In the genomic region with DNA sequence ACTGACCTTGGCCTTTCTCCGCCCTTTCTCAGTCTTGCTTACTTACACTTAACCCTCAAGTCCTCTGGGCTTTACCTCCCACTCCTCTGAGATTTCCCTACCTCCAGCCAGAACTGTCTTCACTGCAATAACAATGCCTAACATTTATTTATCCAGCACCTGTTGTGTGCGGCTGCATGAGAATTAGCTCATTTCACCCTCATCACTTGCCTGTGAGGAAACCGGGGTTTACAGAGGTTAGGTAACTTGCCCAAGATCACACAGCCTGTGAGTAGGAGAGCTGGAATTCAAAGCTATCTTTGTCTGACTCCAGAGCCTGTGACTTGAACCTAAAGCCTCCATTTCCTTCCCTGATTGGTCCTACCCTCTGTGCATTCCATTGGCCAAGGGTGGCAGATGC, we compare ENCODE assay signal across 1 cellular context.
TF ChIP-seq lines count a peak whose summit lies in the region.

No MANE protein-coding gene starts in this region.

TF ChIP-seq in GM23338, 12 proteins besides CTCF, POLR2A, EP300 and RAD21 (continued from another document):
- TF ChIP-seq, protein P1, sequence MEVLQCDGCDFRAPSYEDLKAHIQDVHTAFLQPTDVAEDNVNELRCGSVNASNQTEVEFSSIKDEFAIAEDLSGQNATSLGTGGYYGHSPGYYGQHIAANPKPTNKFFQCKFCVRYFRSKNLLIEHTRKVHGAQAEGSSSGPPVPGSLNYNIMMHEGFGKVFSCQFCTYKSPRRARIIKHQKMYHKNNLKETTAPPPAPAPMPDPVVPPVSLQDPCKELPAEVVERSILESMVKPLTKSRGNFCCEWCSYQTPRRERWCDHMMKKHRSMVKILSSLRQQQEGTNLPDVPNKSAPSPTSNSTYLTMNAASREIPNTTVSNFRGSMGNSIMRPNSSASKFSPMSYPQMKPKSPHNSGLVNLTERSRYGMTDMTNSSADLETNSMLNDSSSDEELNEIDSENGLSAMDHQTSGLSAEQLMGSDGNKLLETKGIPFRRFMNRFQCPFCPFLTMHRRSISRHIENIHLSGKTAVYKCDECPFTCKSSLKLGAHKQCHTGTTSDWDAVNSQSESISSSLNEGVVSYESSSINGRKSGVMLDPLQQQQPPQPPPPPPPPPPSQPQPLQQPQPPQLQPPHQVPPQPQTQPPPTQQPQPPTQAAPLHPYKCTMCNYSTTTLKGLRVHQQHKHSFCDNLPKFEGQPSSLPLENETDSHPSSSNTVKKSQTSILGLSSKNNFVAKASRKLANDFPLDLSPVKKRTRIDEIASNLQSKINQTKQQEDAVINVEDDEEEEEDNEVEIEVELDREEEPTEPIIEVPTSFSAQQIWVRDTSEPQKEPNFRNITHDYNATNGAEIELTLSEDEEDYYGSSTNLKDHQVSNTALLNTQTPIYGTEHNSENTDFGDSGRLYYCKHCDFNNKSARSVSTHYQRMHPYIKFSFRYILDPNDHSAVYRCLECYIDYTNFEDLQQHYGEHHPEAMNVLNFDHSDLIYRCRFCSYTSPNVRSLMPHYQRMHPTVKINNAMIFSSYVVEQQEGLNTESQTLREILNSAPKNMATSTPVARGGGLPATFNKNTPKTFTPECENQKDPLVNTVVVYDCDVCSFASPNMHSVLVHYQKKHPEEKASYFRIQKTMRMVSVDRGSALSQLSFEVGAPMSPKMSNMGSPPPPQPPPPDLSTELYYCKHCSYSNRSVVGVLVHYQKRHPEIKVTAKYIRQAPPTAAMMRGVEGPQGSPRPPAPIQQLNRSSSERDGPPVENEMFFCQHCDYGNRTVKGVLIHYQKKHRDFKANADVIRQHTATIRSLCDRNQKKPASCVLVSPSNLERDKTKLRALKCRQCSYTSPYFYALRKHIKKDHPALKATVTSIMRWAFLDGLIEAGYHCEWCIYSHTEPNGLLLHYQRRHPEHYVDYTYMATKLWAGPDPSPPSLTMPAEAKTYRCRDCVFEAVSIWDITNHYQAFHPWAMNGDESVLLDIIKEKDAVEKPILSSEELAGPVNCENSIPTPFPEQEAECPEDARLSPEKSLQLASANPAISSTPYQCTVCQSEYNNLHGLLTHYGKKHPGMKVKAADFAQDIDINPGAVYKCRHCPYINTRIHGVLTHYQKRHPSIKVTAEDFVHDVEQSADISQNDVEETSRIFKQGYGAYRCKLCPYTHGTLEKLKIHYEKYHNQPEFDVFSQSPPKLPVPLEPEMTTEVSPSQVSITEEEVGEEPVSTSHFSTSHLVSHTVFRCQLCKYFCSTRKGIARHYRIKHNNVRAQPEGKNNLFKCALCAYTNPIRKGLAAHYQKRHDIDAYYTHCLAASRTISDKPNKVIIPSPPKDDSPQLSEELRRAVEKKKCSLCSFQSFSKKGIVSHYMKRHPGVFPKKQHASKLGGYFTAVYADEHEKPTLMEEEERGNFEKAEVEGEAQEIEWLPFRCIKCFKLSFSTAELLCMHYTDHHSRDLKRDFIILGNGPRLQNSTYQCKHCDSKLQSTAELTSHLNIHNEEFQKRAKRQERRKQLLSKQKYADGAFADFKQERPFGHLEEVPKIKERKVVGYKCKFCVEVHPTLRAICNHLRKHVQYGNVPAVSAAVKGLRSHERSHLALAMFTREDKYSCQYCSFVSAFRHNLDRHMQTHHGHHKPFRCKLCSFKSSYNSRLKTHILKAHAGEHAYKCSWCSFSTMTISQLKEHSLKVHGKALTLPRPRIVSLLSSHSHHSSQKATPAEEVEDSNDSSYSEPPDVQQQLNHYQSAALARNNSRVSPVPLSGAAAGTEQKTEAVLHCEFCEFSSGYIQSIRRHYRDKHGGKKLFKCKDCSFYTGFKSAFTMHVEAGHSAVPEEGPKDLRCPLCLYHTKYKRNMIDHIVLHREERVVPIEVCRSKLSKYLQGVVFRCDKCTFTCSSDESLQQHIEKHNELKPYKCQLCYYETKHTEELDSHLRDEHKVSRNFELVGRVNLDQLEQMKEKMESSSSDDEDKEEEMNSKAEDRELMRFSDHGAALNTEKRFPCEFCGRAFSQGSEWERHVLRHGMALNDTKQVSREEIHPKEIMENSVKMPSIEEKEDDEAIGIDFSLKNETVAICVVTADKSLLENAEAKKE (CRISPR knock-in tag; IDR thresholded peaks at IDR 0.05) = no peak
